1 cellular context compared by ENCODE assay signal in the genomic region with DNA sequence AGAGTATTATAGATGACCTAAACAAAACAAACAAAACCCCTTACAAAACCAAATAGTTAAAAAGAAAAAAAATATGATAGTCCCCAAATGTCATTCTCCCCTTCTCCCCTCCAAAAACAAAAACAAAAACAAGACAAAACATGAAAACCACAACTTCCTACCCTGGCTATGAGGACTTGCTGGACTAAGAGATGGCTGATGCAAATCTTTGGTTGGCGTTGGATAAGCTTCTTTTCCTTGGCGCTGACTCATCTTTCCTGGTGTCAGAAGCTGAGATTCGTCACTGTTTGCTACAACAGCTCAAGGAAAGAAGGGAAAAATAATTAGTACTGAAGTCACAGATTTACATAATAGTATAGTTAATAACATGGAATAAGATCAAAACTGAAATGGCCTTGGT.
A peak's percentile ranks its signal among the peaks of the same experiment; 100 is the strongest.
TF ChIP-seq lines count a peak whose summit lies in the region.

No MANE protein-coding gene starts in this region.

TF ChIP-seq in K562, 482 proteins besides CTCF, POLR2A, EP300 and RAD21 (continued from another document and continues in another):
- TF ChIP-seq, protein P1, sequence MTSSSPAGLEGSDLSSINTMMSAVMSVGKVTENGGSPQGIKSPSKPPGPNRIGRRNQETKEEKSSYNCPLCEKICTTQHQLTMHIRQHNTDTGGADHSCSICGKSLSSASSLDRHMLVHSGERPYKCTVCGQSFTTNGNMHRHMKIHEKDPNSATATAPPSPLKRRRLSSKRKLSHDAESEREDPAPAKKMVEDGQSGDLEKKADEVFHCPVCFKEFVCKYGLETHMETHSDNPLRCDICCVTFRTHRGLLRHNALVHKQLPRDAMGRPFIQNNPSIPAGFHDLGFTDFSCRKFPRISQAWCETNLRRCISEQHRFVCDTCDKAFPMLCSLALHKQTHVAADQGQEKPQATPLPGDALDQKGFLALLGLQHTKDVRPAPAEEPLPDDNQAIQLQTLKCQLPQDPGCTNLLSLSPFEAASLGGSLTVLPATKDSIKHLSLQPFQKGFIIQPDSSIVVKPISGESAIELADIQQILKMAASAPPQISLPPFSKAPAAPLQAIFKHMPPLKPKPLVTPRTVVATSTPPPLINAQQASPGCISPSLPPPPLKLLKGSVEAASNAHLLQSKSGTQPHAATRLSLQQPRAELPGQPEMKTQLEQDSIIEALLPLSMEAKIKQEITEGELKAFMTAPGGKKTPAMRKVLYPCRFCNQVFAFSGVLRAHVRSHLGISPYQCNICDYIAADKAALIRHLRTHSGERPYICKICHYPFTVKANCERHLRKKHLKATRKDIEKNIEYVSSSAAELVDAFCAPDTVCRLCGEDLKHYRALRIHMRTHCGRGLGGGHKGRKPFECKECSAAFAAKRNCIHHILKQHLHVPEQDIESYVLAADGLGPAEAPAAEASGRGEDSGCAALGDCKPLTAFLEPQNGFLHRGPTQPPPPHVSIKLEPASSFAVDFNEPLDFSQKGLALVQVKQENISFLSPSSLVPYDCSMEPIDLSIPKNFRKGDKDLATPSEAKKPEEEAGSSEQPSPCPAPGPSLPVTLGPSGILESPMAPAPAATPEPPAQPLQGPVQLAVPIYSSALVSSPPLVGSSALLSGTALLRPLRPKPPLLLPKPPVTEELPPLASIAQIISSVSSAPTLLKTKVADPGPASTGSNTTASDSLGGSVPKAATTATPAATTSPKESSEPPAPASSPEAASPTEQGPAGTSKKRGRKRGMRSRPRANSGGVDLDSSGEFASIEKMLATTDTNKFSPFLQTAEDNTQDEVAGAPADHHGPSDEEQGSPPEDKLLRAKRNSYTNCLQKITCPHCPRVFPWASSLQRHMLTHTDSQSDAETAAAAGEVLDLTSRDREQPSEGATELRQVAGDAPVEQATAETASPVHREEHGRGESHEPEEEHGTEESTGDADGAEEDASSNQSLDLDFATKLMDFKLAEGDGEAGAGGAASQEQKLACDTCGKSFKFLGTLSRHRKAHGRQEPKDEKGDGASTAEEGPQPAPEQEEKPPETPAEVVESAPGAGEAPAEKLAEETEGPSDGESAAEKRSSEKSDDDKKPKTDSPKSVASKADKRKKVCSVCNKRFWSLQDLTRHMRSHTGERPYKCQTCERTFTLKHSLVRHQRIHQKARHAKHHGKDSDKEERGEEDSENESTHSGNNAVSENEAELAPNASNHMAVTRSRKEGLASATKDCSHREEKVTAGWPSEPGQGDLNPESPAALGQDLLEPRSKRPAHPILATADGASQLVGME (CRISPR knock-in tag; IDR thresholded peaks at IDR 0.05) = no peak
- TF ChIP-seq, protein P2, sequence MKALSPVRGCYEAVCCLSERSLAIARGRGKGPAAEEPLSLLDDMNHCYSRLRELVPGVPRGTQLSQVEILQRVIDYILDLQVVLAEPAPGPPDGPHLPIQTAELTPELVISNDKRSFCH (CRISPR knock-in tag; IDR thresholded peaks at IDR 0.05) = no peak
- TF ChIP-seq, protein P2 (tag; IDR thresholded peaks at IDR 0.05) = no peak
- TF ChIP-seq FOS (IDR thresholded peaks at IDR 0.05; ENCODE audit: extremely low read depth, insufficient read length) (no peak), ZNF146 (CRISPR knock-in tag; IDR thresholded peaks at IDR 0.05; ENCODE audit: unreplicated experiment) (no peak), ZNF133 (CRISPR knock-in tag; IDR thresholded peaks at IDR 0.05) (no peak), KLF16 (IDR thresholded peaks at IDR 0.05) (no peak), RCOR1 (IDR thresholded peaks at IDR 0.05; ENCODE audit: borderline replicate concordance in 1 of 2, low read depth in 2 of 2, low read length in 2 of 2) (peak in 1 of 2 experiments; percentile 94; a peak in 2 of 4 replicates), KDM5B (IDR thresholded peaks at IDR 0.05; ENCODE audit: insufficient replicate concordance, low read depth, low read length) (no peak), RBM25 (IDR thresholded peaks at IDR 0.05; ENCODE audit: low read depth, low read length, severe bottlenecking) (no peak), NFE2 (IDR thresholded peaks at IDR 0.05; ENCODE audit: low read depth) (peak; percentile 70), GATAD2B (IDR thresholded peaks at IDR 0.05; ENCODE audit: borderline replicate concordance) (no peak), ZKSCAN8 (CRISPR knock-in tag; IDR thresholded peaks at IDR 0.05) (no peak), SMARCA4 (IDR thresholded peaks at IDR 0.05) (peak; percentile 71), SMAD1 (IDR thresholded peaks at IDR 0.05; ENCODE audit: low read depth, low read length, partially characterized antibody) (no peak), KDM1A (IDR thresholded peaks at IDR 0.05) (peak; percentile 72 to 77; a peak in 3 of 4 replicates), EHMT2 (IDR thresholded peaks at IDR 0.05) (peak; percentile 51; the same call in 1 of the 2 replicates), MEIS2 (IDR thresholded peaks at IDR 0.05; ENCODE audit: partially characterized antibody) (peak; percentile 6), RFX5 (IDR thresholded peaks at IDR 0.05; ENCODE audit: low read depth, low read length) (no peak), ZC3H11A (IDR thresholded peaks at IDR 0.05; ENCODE audit: low read depth, low read length) (no peak)
- TF ChIP-seq, protein P3, sequence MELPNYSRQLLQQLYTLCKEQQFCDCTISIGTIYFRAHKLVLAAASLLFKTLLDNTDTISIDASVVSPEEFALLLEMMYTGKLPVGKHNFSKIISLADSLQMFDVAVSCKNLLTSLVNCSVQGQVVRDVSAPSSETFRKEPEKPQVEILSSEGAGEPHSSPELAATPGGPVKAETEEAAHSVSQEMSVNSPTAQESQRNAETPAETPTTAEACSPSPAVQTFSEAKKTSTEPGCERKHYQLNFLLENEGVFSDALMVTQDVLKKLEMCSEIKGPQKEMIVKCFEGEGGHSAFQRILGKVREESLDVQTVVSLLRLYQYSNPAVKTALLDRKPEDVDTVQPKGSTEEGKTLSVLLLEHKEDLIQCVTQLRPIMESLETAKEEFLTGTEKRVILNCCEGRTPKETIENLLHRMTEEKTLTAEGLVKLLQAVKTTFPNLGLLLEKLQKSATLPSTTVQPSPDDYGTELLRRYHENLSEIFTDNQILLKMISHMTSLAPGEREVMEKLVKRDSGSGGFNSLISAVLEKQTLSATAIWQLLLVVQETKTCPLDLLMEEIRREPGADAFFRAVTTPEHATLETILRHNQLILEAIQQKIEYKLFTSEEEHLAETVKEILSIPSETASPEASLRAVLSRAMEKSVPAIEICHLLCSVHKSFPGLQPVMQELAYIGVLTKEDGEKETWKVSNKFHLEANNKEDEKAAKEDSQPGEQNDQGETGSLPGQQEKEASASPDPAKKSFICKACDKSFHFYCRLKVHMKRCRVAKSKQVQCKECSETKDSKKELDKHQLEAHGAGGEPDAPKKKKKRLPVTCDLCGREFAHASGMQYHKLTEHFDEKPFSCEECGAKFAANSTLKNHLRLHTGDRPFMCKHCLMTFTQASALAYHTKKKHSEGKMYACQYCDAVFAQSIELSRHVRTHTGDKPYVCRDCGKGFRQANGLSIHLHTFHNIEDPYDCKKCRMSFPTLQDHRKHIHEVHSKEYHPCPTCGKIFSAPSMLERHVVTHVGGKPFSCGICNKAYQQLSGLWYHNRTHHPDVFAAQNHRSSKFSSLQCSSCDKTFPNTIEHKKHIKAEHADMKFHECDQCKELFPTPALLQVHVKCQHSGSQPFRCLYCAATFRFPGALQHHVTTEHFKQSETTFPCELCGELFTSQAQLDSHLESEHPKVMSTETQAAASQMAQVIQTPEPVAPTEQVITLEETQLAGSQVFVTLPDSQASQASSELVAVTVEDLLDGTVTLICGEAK (IDR thresholded peaks at IDR 0.05) = no peak; the same call in 1 of the 2 replicates
- TF ChIP-seq, protein P3 (CRISPR knock-in tag; IDR thresholded peaks at IDR 0.05) = no peak
- TF ChIP-seq, protein P4, sequence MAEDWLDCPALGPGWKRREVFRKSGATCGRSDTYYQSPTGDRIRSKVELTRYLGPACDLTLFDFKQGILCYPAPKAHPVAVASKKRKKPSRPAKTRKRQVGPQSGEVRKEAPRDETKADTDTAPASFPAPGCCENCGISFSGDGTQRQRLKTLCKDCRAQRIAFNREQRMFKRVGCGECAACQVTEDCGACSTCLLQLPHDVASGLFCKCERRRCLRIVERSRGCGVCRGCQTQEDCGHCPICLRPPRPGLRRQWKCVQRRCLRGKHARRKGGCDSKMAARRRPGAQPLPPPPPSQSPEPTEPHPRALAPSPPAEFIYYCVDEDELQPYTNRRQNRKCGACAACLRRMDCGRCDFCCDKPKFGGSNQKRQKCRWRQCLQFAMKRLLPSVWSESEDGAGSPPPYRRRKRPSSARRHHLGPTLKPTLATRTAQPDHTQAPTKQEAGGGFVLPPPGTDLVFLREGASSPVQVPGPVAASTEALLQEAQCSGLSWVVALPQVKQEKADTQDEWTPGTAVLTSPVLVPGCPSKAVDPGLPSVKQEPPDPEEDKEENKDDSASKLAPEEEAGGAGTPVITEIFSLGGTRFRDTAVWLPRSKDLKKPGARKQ (CRISPR knock-in tag; IDR thresholded peaks at IDR 0.05) = no peak
- TF ChIP-seq, protein P5, sequence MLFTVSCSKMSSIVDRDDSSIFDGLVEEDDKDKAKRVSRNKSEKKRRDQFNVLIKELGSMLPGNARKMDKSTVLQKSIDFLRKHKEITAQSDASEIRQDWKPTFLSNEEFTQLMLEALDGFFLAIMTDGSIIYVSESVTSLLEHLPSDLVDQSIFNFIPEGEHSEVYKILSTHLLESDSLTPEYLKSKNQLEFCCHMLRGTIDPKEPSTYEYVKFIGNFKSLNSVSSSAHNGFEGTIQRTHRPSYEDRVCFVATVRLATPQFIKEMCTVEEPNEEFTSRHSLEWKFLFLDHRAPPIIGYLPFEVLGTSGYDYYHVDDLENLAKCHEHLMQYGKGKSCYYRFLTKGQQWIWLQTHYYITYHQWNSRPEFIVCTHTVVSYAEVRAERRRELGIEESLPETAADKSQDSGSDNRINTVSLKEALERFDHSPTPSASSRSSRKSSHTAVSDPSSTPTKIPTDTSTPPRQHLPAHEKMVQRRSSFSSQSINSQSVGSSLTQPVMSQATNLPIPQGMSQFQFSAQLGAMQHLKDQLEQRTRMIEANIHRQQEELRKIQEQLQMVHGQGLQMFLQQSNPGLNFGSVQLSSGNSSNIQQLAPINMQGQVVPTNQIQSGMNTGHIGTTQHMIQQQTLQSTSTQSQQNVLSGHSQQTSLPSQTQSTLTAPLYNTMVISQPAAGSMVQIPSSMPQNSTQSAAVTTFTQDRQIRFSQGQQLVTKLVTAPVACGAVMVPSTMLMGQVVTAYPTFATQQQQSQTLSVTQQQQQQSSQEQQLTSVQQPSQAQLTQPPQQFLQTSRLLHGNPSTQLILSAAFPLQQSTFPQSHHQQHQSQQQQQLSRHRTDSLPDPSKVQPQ (CRISPR knock-in tag; IDR thresholded peaks at IDR 0.05; ENCODE audit: borderline replicate concordance) = no peak
- TF ChIP-seq, protein P6, sequence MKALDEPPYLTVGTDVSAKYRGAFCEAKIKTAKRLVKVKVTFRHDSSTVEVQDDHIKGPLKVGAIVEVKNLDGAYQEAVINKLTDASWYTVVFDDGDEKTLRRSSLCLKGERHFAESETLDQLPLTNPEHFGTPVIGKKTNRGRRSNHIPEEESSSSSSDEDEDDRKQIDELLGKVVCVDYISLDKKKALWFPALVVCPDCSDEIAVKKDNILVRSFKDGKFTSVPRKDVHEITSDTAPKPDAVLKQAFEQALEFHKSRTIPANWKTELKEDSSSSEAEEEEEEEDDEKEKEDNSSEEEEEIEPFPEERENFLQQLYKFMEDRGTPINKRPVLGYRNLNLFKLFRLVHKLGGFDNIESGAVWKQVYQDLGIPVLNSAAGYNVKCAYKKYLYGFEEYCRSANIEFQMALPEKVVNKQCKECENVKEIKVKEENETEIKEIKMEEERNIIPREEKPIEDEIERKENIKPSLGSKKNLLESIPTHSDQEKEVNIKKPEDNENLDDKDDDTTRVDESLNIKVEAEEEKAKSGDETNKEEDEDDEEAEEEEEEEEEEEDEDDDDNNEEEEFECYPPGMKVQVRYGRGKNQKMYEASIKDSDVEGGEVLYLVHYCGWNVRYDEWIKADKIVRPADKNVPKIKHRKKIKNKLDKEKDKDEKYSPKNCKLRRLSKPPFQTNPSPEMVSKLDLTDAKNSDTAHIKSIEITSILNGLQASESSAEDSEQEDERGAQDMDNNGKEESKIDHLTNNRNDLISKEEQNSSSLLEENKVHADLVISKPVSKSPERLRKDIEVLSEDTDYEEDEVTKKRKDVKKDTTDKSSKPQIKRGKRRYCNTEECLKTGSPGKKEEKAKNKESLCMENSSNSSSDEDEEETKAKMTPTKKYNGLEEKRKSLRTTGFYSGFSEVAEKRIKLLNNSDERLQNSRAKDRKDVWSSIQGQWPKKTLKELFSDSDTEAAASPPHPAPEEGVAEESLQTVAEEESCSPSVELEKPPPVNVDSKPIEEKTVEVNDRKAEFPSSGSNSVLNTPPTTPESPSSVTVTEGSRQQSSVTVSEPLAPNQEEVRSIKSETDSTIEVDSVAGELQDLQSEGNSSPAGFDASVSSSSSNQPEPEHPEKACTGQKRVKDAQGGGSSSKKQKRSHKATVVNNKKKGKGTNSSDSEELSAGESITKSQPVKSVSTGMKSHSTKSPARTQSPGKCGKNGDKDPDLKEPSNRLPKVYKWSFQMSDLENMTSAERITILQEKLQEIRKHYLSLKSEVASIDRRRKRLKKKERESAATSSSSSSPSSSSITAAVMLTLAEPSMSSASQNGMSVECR (CRISPR knock-in tag; IDR thresholded peaks at IDR 0.05) = no peak
- TF ChIP-seq, protein P7, sequence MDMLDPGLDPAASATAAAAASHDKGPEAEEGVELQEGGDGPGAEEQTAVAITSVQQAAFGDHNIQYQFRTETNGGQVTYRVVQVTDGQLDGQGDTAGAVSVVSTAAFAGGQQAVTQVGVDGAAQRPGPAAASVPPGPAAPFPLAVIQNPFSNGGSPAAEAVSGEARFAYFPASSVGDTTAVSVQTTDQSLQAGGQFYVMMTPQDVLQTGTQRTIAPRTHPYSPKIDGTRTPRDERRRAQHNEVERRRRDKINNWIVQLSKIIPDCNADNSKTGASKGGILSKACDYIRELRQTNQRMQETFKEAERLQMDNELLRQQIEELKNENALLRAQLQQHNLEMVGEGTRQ (CRISPR knock-in tag; IDR thresholded peaks at IDR 0.05) = no peak
